Comparison of ENCODE assay signal across 1 cellular context in the genomic region with DNA sequence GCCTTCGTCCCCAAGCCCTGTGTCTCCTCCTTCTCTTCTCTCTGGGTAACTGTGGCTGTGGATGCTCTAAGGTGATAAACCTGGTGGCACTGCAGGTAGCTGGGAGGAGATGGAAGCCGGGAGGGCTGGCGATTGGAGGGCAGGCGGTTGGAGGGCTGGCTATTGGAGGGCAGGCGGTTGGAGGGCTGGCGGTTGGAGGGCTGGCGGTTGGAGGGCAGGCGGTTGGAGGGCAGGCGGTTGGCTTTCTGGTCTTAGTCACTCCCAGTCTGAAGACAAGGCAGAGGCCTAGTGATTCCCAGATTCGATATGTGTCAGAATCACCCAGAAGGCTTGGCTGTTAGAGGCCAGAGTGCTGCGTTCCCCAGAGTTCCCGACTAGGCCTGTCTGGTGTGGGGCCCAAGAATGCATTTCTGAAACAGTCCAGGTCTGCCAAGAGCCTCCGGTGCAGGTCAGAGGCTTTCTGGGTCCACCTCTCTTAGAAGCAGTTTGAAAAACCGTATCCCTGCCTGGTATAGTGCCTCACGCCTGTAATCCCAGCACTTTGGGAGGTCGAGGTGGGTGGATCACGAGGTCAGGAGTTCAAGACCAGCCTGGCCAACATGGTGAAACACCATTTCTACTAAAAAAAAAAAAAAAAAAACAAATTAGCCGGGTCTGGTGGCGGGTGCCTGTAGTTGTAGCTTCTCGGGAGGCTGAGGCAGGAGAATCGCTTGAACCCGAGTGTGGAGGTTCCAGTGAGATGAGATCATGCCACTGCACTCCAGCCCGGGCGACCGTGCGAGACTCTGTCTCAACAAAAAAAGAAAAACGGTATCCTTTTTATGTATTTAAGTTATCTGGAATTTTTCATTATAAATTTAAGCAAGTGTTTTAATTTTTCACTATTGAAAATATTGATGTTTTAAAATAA.
TF ChIP-seq lines count a peak whose summit lies in the region.

No MANE protein-coding gene starts in this region.

TF ChIP-seq in HepG2, 621 proteins besides CTCF, POLR2A, EP300 and RAD21:
- TF ChIP-seq ZFP62 (CRISPR knock-in tag; IDR thresholded peaks at IDR 0.05) (no peak), RBM22 (optimal IDR thresholded peaks at IDR 0.05; ENCODE audit: low read length) (peak; percentile 52), RBM39 (IDR thresholded peaks at IDR 0.05; ENCODE audit: low read depth, low read length, poor library complexity, severe bottlenecking) (peak; percentile 10)
